In the genomic region with DNA sequence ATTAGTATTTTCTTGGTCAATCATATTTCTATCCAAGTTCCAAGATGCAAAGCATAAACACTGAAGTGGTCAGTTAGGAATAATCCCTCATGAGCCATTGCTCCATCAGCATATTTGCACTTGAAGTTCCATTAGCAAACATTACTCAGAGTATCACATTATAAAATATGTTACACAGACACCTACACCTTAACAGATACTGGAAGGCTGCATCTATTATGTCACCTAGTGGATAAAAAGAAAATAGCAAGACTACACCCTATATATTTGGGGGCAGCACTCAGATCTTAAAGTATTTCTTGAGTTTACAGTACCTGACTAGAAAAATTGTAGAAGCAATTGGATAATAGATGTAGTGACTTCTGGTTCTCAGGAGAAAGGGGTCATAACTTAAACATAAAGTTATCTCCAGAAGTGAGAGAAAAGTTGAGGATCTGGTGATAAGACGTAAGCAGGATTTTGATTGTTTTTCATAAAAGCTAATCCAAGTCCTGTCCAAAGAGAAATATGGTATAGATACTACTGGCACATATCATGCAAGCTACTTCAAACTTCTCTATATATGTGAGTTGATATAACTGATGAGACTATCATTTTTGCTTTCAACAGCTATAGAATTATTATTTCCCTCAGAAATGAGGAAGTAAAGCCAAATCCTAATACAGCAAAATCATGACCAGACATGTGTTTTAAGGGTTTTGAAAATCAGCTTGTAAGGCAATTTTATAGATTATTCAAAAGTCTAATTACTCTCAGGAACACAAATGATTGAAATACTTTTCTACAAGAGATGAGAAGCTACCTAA, we compare ENCODE assay signal across 9 cellular contexts.
A peak's percentile ranks its signal among the peaks of the same experiment; 100 is the strongest.
DNase-seq lines count a peak whose midpoint lies in the region; ATAC-seq and FAIRE-seq lines count a peak whose summit lies in the region.
"Had no signal": no experiment of that assay in that cellular context is flagged by ENCODE, and none has a peak within 500 bp of the region (broad histone marks: within the 10 kb centered on the region; RNA-seq: fewer than 3 reads in every experiment).

No MANE protein-coding gene starts in this region.

- no peaks in the 10 kb centered on the region for H3K36me3 Mint-ChIP-seq in activated T-cell treated with anti-CD3 and anti-CD28 coated beads, Interleukin-2, amount 50 U/mL, for 72 hours (ENCODE audit: insufficient read depth in 2 of 2)

- no peak overlapping the region for H3K27ac Mint-ChIP-seq in activated T-cell treated with anti-CD3 and anti-CD28 coated beads, Interleukin-2, amount 50 U/mL, for 72 hours
- H3K27ac Mint-ChIP-seq: stimulated activated naive CD8-positive, alpha-beta T cell treated with anti-CD3 and anti-CD28 coated beads, Interleukin-15, Interleukin-2, amounts not matched to agents 100 ng/mL and 50 ng/mL, for 24 hours had no signal

- H3K4me1 Mint-ChIP-seq in activated T-cell treated with anti-CD3 and anti-CD28 coated beads, Interleukin-2, amount 50 U/mL, for 72 hours (ENCODE audit: low read depth), result no peaks in the 10 kb centered on the region

- no peaks in the 10 kb centered on the region for H3K27me3 Mint-ChIP-seq in activated T-cell treated with anti-CD3 and anti-CD28 coated beads, Interleukin-2, amount 50 U/mL, for 72 hours (ENCODE audit: low read depth)
- H3K27me3 Mint-ChIP-seq: stimulated activated naive CD8-positive, alpha-beta T cell treated with anti-CD3 and anti-CD28 coated beads, Interleukin-15, Interleukin-2, amounts not matched to agents 100 ng/mL and 50 ng/mL, for 24 hours had no signal

- DNase-seq in OCI-M1 (lab: John Stamatoyannopoulos, UW) (peak; percentile 36), iPS-NIHi7 (ENCODE audit: extremely low spot score) (peak; percentile 15), posterior cingulate gyrus (no peak), NCI-H774 (lab: John Stamatoyannopoulos, UW) (no peak)
- no peak for DNase-seq in activated T-cell treated with anti-CD3 and anti-CD28 coated beads, Interleukin-2, amount 50 U/mL, for 72 hours

- peaks cover 3 to 6% of the 10 kb centered on the region in 2 donors for H3K9me3 Mint-ChIP-seq in activated T-cell treated with anti-CD3 and anti-CD28 coated beads, Interleukin-2, amount 50 U/mL, for 72 hours

- H3K4me3 Mint-ChIP-seq in activated T-cell treated with anti-CD3 and anti-CD28 coated beads, Interleukin-2, amount 50 U/mL, for 72 hours, result no peak overlapping the region
- H3K4me3 Mint-ChIP-seq: stimulated activated naive CD8-positive, alpha-beta T cell treated with anti-CD3 and anti-CD28 coated beads, Interleukin-15, Interleukin-2, amounts not matched to agents 100 ng/mL and 50 ng/mL, for 24 hours had no signal

- intact Hi-C loops in posterior cingulate gyrus (cut with DNase I), result no loop called here

- ATAC-seq in GM18520 (IDR thresholded peaks at IDR 0.05; ENCODE audit: unreplicated experiment) (peak; percentile 67), HG02970 (IDR thresholded peaks at IDR 0.05; ENCODE audit: low FRiP score, unreplicated experiment) (peak; percentile 62)
- no peak for ATAC-seq in activated T-cell treated with anti-CD3 and anti-CD28 coated beads, Interleukin-2, amount 50 U/mL, for 72 hours (replicated peaks in 1 of 2)

- FAIRE-seq in A204.1 (lab: Jason Lieb, UNC), result peak; percentile 69

Comparison
In these comparisons a context has a peak if more than half of its experiments do, and no peak if none do; other contexts are left out.
1. ATAC-seq: peak in GM18520 (single experiment) and HG02970 (single experiment); none in activated T-cell treated with anti-CD3 and anti-CD28 coated beads, Interleukin-2, amount 50 U/mL, for 72 hours (0 of 2).
2. DNase-seq: peak in OCI-M1 (single experiment) and iPS-NIHi7 (single experiment); none in activated T-cell treated with anti-CD3 and anti-CD28 coated beads, Interleukin-2, amount 50 U/mL, for 72 hours (0 of 2), posterior cingulate gyrus (0 of 10) and NCI-H774 (single experiment).